ENCODE assay signal across 8 cellular contexts in the genomic region with DNA sequence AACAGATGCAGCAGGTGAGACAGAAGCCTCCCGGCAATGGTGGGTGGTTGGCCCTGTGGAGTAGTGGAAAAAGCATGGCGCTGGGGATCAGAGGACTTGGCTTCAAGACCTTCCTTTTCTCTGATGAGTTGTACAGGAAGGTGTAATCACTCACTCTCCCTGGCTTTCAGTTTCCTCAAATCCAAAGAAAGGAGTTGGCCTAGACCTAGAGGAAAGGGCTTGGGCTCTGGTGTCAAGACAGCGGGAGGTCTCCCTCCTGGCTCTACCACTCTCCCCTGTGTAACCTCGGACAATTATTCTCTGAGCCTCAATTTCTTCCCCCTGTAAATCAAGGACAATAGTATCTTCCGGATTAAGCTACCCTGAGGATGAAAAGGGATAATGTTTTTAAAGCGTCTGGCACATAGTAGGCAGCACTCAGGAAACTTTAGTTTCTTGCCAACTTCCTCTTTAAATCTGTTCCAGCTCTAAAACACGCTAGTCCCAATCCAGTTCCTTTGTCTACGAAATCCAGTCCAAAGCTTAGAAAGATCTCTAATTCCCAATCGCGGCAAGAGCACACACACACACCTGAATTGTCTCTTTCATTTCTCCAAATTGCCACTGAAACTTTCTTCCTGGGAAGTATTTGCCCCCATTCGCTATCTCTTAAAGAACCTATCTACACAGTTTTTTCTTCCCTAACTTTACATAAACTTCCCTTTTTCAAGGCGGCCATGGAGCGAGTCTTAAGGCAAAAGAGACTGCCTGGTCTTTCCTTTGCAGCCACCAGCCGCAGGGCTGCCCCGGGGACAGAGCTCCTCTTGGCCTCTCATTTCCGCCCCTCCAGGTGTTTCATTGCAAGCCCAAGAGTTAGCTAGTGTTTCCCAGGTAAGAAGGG. TPM values are rescaled to one million over a fixed set of nuclear protein-coding genes. Genes with fewer than 3 reads are reported as not detected.
DNase-seq lines count a peak whose midpoint lies in the region; ATAC-seq and TF ChIP-seq lines count a peak whose summit lies in the region.

No MANE protein-coding gene starts in this region.

- no peak overlapping the region for H3K9ac ChIP-seq in colonic mucosa (ENCODE audit: low read depth in 2 of 2, low read length in 2 of 2)

- no peaks in the 10 kb centered on the region for H3K9me3 ChIP-seq in colonic mucosa

- POLR2A ChIA-PET in activated CD8-positive, alpha-beta T cell treated with anti-CD3 and anti-CD28 coated beads for 36 hours (lab: Charles Lee), result no interaction called here

- H3K27ac Mint-ChIP-seq in neural crest cell (ENCODE audit: unreplicated experiment), result no peak overlapping the region
- H3K27ac Mint-ChIP-seq in activated CD8-positive, alpha-beta T cell treated with anti-CD3 and anti-CD28 coated beads for 36 hours, result no peak overlapping the region

- H3K9me3 Mint-ChIP-seq in neural crest cell, result no peaks in the 10 kb centered on the region
- H3K9me3 Mint-ChIP-seq in activated CD8-positive, alpha-beta T cell treated with anti-CD3 and anti-CD28 coated beads for 36 hours, result no peaks in the 10 kb centered on the region

- H3K36me3 ChIP-seq in colonic mucosa, result no peaks in the 10 kb centered on the region

- peaks cover 22% of the 10 kb centered on the region for H3K4me1 Mint-ChIP-seq in neural crest cell
- H3K4me1 Mint-ChIP-seq in activated CD8-positive, alpha-beta T cell treated with anti-CD3 and anti-CD28 coated beads for 36 hours (ENCODE audit: low read depth), result peaks cover 3% of the 10 kb centered on the region

- H3K27me3 Mint-ChIP-seq in neural crest cell (ENCODE audit: low read depth), result no peaks in the 10 kb centered on the region
- H3K27me3 Mint-ChIP-seq in activated CD8-positive, alpha-beta T cell treated with anti-CD3 and anti-CD28 coated beads for 36 hours, result peaks cover 3% of the 10 kb centered on the region

- DNase-seq in DMS 273 treated with DMSO at 0.1 percent for 48 hours (lab: John Stamatoyannopoulos, UW), result peak; percentile 54
- peak; percentile 53 for DNase-seq in NCI-H2029 treated with DMSO at 0.1 percent for 48 hours (lab: John Stamatoyannopoulos, UW)
- DNase-seq in colonic mucosa, result peak; percentile 34
- DNase-seq in neural crest cell (ENCODE audit: low read depth, low spot score), result peak; percentile 15
- no peak for DNase-seq in activated CD8-positive, alpha-beta T cell treated with anti-CD3 and anti-CD28 coated beads for 36 hours

- no peaks in the 10 kb centered on the region for H3K4me1 ChIP-seq in colonic mucosa

- no peak for TF ChIP-seq CTCF in colonic mucosa (IDR thresholded peaks at IDR 0.05)
- TF ChIP-seq CTCF in neural crest cell (conservative IDR thresholded peaks at IDR 0.05), result no peak
- no peak for TF ChIP-seq CTCF in activated CD8-positive, alpha-beta T cell treated with anti-CD3 and anti-CD28 coated beads for 36 hours (IDR thresholded peaks at IDR 0.05)

- H3K27ac ChIP-seq in colonic mucosa, result no peak overlapping the region

- no peaks in the 10 kb centered on the region for H3K36me3 Mint-ChIP-seq in neural crest cell (ENCODE audit: low read depth)
- no peaks in the 10 kb centered on the region for H3K36me3 Mint-ChIP-seq in activated CD8-positive, alpha-beta T cell treated with anti-CD3 and anti-CD28 coated beads for 36 hours (ENCODE audit: low read depth)

- CTCF ChIA-PET in activated CD8-positive, alpha-beta T cell treated with anti-CD3 and anti-CD28 coated beads for 36 hours (lab: Charles Lee), result no interaction called here

- peak overlapping the region; percentile 75 for H3K4me3 Mint-ChIP-seq in neural crest cell
- no peak overlapping the region for H3K4me3 Mint-ChIP-seq in activated CD8-positive, alpha-beta T cell treated with anti-CD3 and anti-CD28 coated beads for 36 hours

- ATAC-seq in activated CD8-positive, alpha-beta T cell treated with anti-CD3 and anti-CD28 coated beads for 36 hours, result no peak
- no peak for ATAC-seq in HG02970 (IDR thresholded peaks at IDR 0.05; ENCODE audit: low FRiP score, unreplicated experiment)
- no peak for ATAC-seq in HG02763 (IDR thresholded peaks at IDR 0.05; ENCODE audit: unreplicated experiment)
- ATAC-seq in HG03135 (IDR thresholded peaks at IDR 0.05; ENCODE audit: unreplicated experiment), result no peak

- H3K4me3 ChIP-seq in colonic mucosa, result peak overlapping the region; percentile 7

- intact Hi-C loops in colonic mucosa (cut with DNase I), result no loop called here
- intact Hi-C loops in activated CD8-positive, alpha-beta T cell treated with anti-CD3 and anti-CD28 coated beads for 36 hours (cut with micrococcal nuclease), result no loop called here

- H3K27me3 ChIP-seq in colonic mucosa, result no peaks in the 10 kb centered on the region

RNA-seq across cellular contexts. Expression of gene GPC4, which starts 29.9 kb away (rescaled TPM):
- total RNA-seq in colonic mucosa, result 10 to 100 TPM; 15.4 to 20.9 TPM
- total RNA-seq in neural crest cell, result 21.1 and 22.3 TPM in 2 replicates
- not detected for total RNA-seq in activated CD8-positive, alpha-beta T cell treated with anti-CD3 and anti-CD28 coated beads for 36 hours

Comparison
In these comparisons a context has a peak if more than half of its experiments do, and no peak if none do; other contexts are left out.
1. RNA of gene GPC4, which starts 29.9 kb away (total RNA-seq): 21.1 to 22.3 TPM in neural crest cell and 15.4 to 20.9 TPM in colonic mucosa; not detected in activated CD8-positive, alpha-beta T cell treated with anti-CD3 and anti-CD28 coated beads for 36 hours; every median in the first group is over 10 times any median in the second.